Comparison of ENCODE assay signal across 9 cellular contexts in genomic region chr1:113931456-113931855, GRCh38. TPM values are rescaled to one million over a fixed set of nuclear protein-coding genes. Genes with fewer than 3 reads are reported as not detected.
A peak's percentile ranks its signal among the peaks of the same experiment; 100 is the strongest.
DNase-seq lines count a peak whose midpoint lies in the region; ATAC-seq and TF ChIP-seq lines count a peak whose summit lies in the region.
"Had no signal": no experiment of that assay in that cellular context is flagged by ENCODE, and none has a peak within 500 bp of the region (broad histone marks: within the 10 kb centered on the region; RNA-seq: fewer than 3 reads in every experiment).

No MANE protein-coding gene starts in this region.

- H3K9me3 Mint-ChIP-seq in activated naive CD8-positive, alpha-beta T cell treated with anti-CD3 and anti-CD28 coated beads, Interleukin-2, amount 50 U/mL, for 24 hours = no peaks in the 10 kb centered on the region

- H3K4me1 Mint-ChIP-seq in activated naive CD8-positive, alpha-beta T cell treated with anti-CD3 and anti-CD28 coated beads, Interleukin-2, amount 50 U/mL, for 24 hours = peaks cover 75% of the 10 kb centered on the region

- H3K27me3 ChIP-seq in AG04450 (ENCODE audit: control insufficient read depth, insufficient read depth, low read length) = no peaks in the 10 kb centered on the region

- CTCF ChIA-PET in AG04450 (lab: Charles Lee) = interaction anchor here (0.6 to 5.7 kb wide), 8 partner anchors 17 to 1215 kb away, joined by 3 to 31 read pairs (median 7); no protein-coding TSS in a partner anchor

- peaks cover 20% of the 10 kb centered on the region for H3K36me3 Mint-ChIP-seq in activated naive CD8-positive, alpha-beta T cell treated with anti-CD3 and anti-CD28 coated beads, Interleukin-2, amount 50 U/mL, for 24 hours (ENCODE audit: low read depth)

- H3K27ac Mint-ChIP-seq in activated naive CD8-positive, alpha-beta T cell treated with anti-CD3 and anti-CD28 coated beads, Interleukin-2, amount 50 U/mL, for 24 hours = peak overlapping the region; percentile 97

- no peaks in the 10 kb centered on the region; the same call in 1 of the 2 replicates for H3K9me3 ChIP-seq in AG04450 (ENCODE audit: control insufficient read depth, insufficient read depth, low read length)

- peak overlapping the region; percentile 98 for H3K4me3 ChIP-seq in AG04450 (ENCODE audit: low read depth, low read length)

- no peak for TF ChIP-seq CTCF in AG04450 (IDR thresholded peaks at IDR 0.05; ENCODE audit: low read depth, low read length)

- H3K27me3 Mint-ChIP-seq in activated naive CD8-positive, alpha-beta T cell treated with anti-CD3 and anti-CD28 coated beads, Interleukin-2, amount 50 U/mL, for 24 hours = no peaks in the 10 kb centered on the region

- POLR2A ChIA-PET in AG04450 (lab: Yijun Ruan, JAX) = interaction anchor here (0.7 to 4.0 kb wide), 2 partner anchors 27 to 46 kb away, joined by 3 to 54 read pairs; partner anchors contain the start of genes AP4B1 and DCLRE1B

- peak; percentile 49 for DNase-seq in AG04450 (ENCODE audit: low read depth, low spot score)
- peak; percentile 68 for DNase-seq in HT1080 (ENCODE audit: low read depth)
- DNase-seq in activated naive CD8-positive, alpha-beta T cell treated with anti-CD3 and anti-CD28 coated beads, Interleukin-2, amount 50 U/mL, for 24 hours = no peak
- DNase-seq in lung microvascular endothelial cell (ENCODE audit: low read depth in 2 of 2) = peak; percentile 23 to 51
- DNase-seq in HuH-7.5 (ENCODE audit: low spot score) = no peak
- no peak for DNase-seq in effector CD8-positive, alpha-beta T cell (lab: John Stamatoyannopoulos, UW)
- no peak for DNase-seq in HuH-7 (ENCODE audit: low spot score)
- DNase-seq: amniotic stem cell had no signal

- H3K4me3 Mint-ChIP-seq in activated naive CD8-positive, alpha-beta T cell treated with anti-CD3 and anti-CD28 coated beads, Interleukin-2, amount 50 U/mL, for 24 hours = peak overlapping the region; percentile 96

- no peak for ATAC-seq in activated naive CD8-positive, alpha-beta T cell treated with anti-CD3 and anti-CD28 coated beads, Interleukin-2, amount 50 U/mL, for 24 hours
- no peak for ATAC-seq in GM21737 (IDR thresholded peaks at IDR 0.05; ENCODE audit: unreplicated experiment)

- H3K27ac ChIP-seq in AG04450 (ENCODE audit: low read depth, low read length) = no peak overlapping the region

RNA-seq across cellular contexts. Expression of gene HIPK1, which starts 2.3 kb away (rescaled TPM):
- polyA plus RNA-seq in AG04450 (2011; rRNA removed) = 28.4 and 31.3 TPM in 2 replicates
- 119 and 124 TPM in 2 replicates for polyA minus RNA-seq in AG04450 (2011; rRNA and poly(A)+ RNA removed)
- total RNA-seq in HT1080 (2014; rRNA removed; shearing (Covaris generic)) = 10.9 and 18.6 TPM in 2 replicates
- 12.4 and 17.7 TPM in 2 replicates for polyA plus RNA-seq in HT1080 (2015; cell fraction: cytosol; rRNA removed)
- 21.1 and 21.4 TPM in 2 replicates for polyA plus RNA-seq in HT1080 (2015; cell fraction: nucleus; rRNA removed)
- 23.5 and 41.9 TPM in 2 replicates for total RNA-seq in lung microvascular endothelial cell

RNA-seq across cellular contexts. Expression of gene DCLRE1B, which starts 26.3 kb away (rescaled TPM):
- 2.7 and 3.2 TPM in 2 replicates for polyA plus RNA-seq in AG04450 (2011; rRNA removed)
- 3.2 and 4.7 TPM in 2 replicates for polyA minus RNA-seq in AG04450 (2011; rRNA and poly(A)+ RNA removed)
- 14.9 and 17.5 TPM in 2 replicates for total RNA-seq in HT1080 (2014; rRNA removed; shearing (Covaris generic))
- 11.5 and 11.9 TPM in 2 replicates for polyA plus RNA-seq in HT1080 (2015; cell fraction: cytosol; rRNA removed)
- polyA plus RNA-seq in HT1080 (2015; cell fraction: nucleus; rRNA removed) = 7.9 and 8.0 TPM in 2 replicates
- total RNA-seq in lung microvascular endothelial cell = 1.4 and 1.5 TPM in 2 replicates

RNA-seq across cellular contexts. Expression of gene AP4B1, which starts 26.9 kb away (rescaled TPM):
- polyA plus RNA-seq in AG04450 (2011; rRNA removed) = 13.6 and 16.5 TPM in 2 replicates
- 17.0 and 17.1 TPM in 2 replicates for polyA minus RNA-seq in AG04450 (2011; rRNA and poly(A)+ RNA removed)
- total RNA-seq in HT1080 (2014; rRNA removed; shearing (Covaris generic)) = 18.0 and 20.8 TPM in 2 replicates
- 12.9 and 15.1 TPM in 2 replicates for polyA plus RNA-seq in HT1080 (2015; cell fraction: cytosol; rRNA removed)
- polyA plus RNA-seq in HT1080 (2015; cell fraction: nucleus; rRNA removed) = 77.8 and 79.0 TPM in 2 replicates
- total RNA-seq in lung microvascular endothelial cell = 13.5 and 17.5 TPM in 2 replicates

RNA-seq across cellular contexts. Expression of gene BCL2L15, which starts 44.1 kb away (rescaled TPM):
- 0.11 and 0.12 TPM in 2 replicates for polyA plus RNA-seq in AG04450 (2011; rRNA removed)
- 0.04 and 0.05 TPM in 2 replicates for polyA minus RNA-seq in AG04450 (2011; rRNA and poly(A)+ RNA removed)
- 0.05 and 1.3 TPM in 2 replicates for total RNA-seq in HT1080 (2014; rRNA removed; shearing (Covaris generic))
- polyA plus RNA-seq in HT1080 (2015; cell fraction: cytosol; rRNA removed) = 0.01 TPM in 1 of 2 replicates, not detected in the other
- polyA plus RNA-seq in HT1080 (2015; cell fraction: nucleus; rRNA removed) = 0.44 and 0.57 TPM in 2 replicates
- total RNA-seq in lung microvascular endothelial cell = under 0.01 and 0.22 TPM in 2 replicates

RNA-seq across cellular contexts. Expression of gene OLFML3, which starts 47.8 kb away (rescaled TPM):
- 90.3 and 105 TPM in 2 replicates for polyA plus RNA-seq in AG04450 (2011; rRNA removed)
- polyA minus RNA-seq in AG04450 (2011; rRNA and poly(A)+ RNA removed) = 35.2 and 43.1 TPM in 2 replicates
- 4.0 and 5.1 TPM in 2 replicates for total RNA-seq in HT1080 (2014; rRNA removed; shearing (Covaris generic))
- polyA plus RNA-seq in HT1080 (2015; cell fraction: cytosol; rRNA removed) = 1.2 and 1.5 TPM in 2 replicates
- polyA plus RNA-seq in HT1080 (2015; cell fraction: nucleus; rRNA removed) = 2.0 and 3.9 TPM in 2 replicates
- 5.8 and 8.7 TPM in 2 replicates for total RNA-seq in lung microvascular endothelial cell

Comparison
In these comparisons a context has a peak if more than half of its experiments do, and no peak if none do; other contexts are left out.
1. DNase-seq: peak in AG04450 (single experiment), HT1080 (single experiment) and lung microvascular endothelial cell (2 of 2); none in activated naive CD8-positive, alpha-beta T cell treated with anti-CD3 and anti-CD28 coated beads, Interleukin-2, amount 50 U/mL, for 24 hours (single experiment), HuH-7.5 (single experiment), effector CD8-positive, alpha-beta T cell (single experiment) and HuH-7 (single experiment).